Comparison of ENCODE assay signal across 8 cellular contexts in genomic region chr10:61786728-61787127, GRCh38.
A peak's percentile ranks its signal among the peaks of the same experiment; 100 is the strongest.
DNase-seq lines count a peak whose midpoint lies in the region; ATAC-seq, FAIRE-seq and TF ChIP-seq lines count a peak whose summit lies in the region.

No MANE protein-coding gene starts in this region.

- peak; percentile 82 for DNase-seq in AG10803 (ENCODE audit: low read depth)
- peak; percentile 56 for DNase-seq in MCF 10A (ENCODE audit: unreplicated experiment)
- peak; percentile 7 for DNase-seq in small intestine
- DNase-seq in cerebellum (ENCODE audit: low spot score), result no peak
- no peak for DNase-seq in NOMO-1 treated with DMSO at 0.1 percent for 48 hours (lab: John Stamatoyannopoulos, UW; ENCODE audit: unreplicated experiment)
- DNase-seq in NCI-H146 (lab: John Stamatoyannopoulos, UW), result no peak

- CTCF ChIA-PET in MCF 10A (lab: Yijun Ruan, JAX), result interaction anchor here (0.6 to 0.9 kb wide), 3 partner anchors 10 to 1020 kb away, joined by 3 read pairs; no protein-coding TSS in a partner anchor

- no TSS peak for BruUV-seq in MCF 10A (replicated peaks; lab: Mats Ljungman, UMichigan)

- TF ChIP-seq CTCF in AG10803 (conservative IDR thresholded peaks at IDR 0.05; ENCODE audit: low read length), result no peak
- no peak for TF ChIP-seq CTCF in MCF 10A (IDR thresholded peaks at IDR 0.05; ENCODE audit: unreplicated experiment)

- peaks cover 22% of the 10 kb centered on the region for H3K4me1 Mint-ChIP-seq in MCF 10A (ENCODE audit: insufficient read depth, unreplicated experiment)

- POLR2A ChIA-PET in MCF 10A (lab: Yijun Ruan, JAX), result interaction anchor here (0.7 to 1.4 kb wide), 4 partner anchors 11 to 159 kb away, joined by 3 to 4 read pairs (median 4); no protein-coding TSS in a partner anchor

- H3K36me3 Mint-ChIP-seq in MCF 10A (ENCODE audit: insufficient read depth, unreplicated experiment), result no peaks in the 10 kb centered on the region

- H3K4me3 Mint-ChIP-seq in MCF 10A (ENCODE audit: unreplicated experiment), result peak overlapping the region; percentile 35

- no peaks in the 10 kb centered on the region for H3K9me3 ChIP-seq in small intestine (ENCODE audit: control insufficient read depth, low read depth)

- 30 to 39% (median 35%) methylated on average over 4 of the region's 4 CpGs for WGBS in small intestine, 3 donors

- H3K9me3 Mint-ChIP-seq in MCF 10A (ENCODE audit: unreplicated experiment), result no peaks in the 10 kb centered on the region

- FAIRE-seq in small intestine (lab: Jason Lieb, UNC), result no peak

- peak overlapping the region; percentile 35 for H3K27ac Mint-ChIP-seq in MCF 10A (ENCODE audit: low read depth, unreplicated experiment)

- intact Hi-C loops in MCF 10A (cut with micrococcal nuclease), result no loop called here

- H3K27me3 Mint-ChIP-seq in MCF 10A (ENCODE audit: insufficient read depth, unreplicated experiment), result no peaks in the 10 kb centered on the region

- H3K27ac ChIP-seq in small intestine (ENCODE audit: low read depth in 1 of 2, low read length in 1 of 2), result no peak overlapping the region

- H3K4me3 ChIP-seq in AG10803 (ENCODE audit: low read length) (peak overlapping the region; percentile 9; the same call in 1 of the 2 replicates), small intestine (ENCODE audit: low read depth in 1 of 2, low read length in 2 of 2) (no peak overlapping the region)

- peaks cover 0 to 2% of the 10 kb centered on the region in 2 donors for H3K4me1 ChIP-seq in small intestine (ENCODE audit: control insufficient read depth in 2 of 2, insufficient read depth in 1 of 2, low read depth in 1 of 2, low read length in 1 of 2)

- no peaks in the 10 kb centered on the region for H3K27me3 ChIP-seq in small intestine (ENCODE audit: control insufficient read depth in 2 of 2, insufficient read depth in 2 of 2, low read length in 2 of 2)

- H3K36me3 ChIP-seq in small intestine (ENCODE audit: control insufficient read depth in 2 of 2, insufficient read depth in 2 of 2, low read length in 2 of 2), result no peaks in the 10 kb centered on the region

- ATAC-seq in GM19397 (IDR thresholded peaks at IDR 0.05; ENCODE audit: unreplicated experiment) (peak; percentile 92), HG03342 (IDR thresholded peaks at IDR 0.05; ENCODE audit: unreplicated experiment) (peak; percentile 99)

Comparison
In these comparisons a context has a peak if more than half of its experiments do, and no peak if none do; other contexts are left out.
1. DNase-seq: peak in AG10803 (single experiment), MCF 10A (single experiment) and small intestine (single experiment); none in cerebellum (single experiment), NOMO-1 treated with DMSO at 0.1 percent for 48 hours (single experiment) and NCI-H146 (single experiment).